In genomic region chr10:130416334-130416950, GRCh38 we compare ENCODE assay signal across 25 cellular contexts.
"Had no signal": no experiment of that assay in that cellular context is flagged by ENCODE, and none has a peak within 500 bp of the region (broad histone marks: within the 10 kb centered on the region; RNA-seq: fewer than 3 reads in every experiment).

No MANE protein-coding gene starts in this region.

- H3K36me3 ChIP-seq: esophagus squamous epithelium, heart right ventricle, WERI-Rb-1 had no signal

- H3K4me3 Mint-ChIP-seq: activated T-helper 1 cell treated with anti-CD3 and anti-CD28 coated beads, Interleukin-12 subunit alpha, Interleukin-12 subunit beta, Interleukin-2, Interleukin-4 antibody, amounts not matched to agents 30 ng/mL and 10 ng/mL and 1 ng/mL, durations not matched to agents 14 hours and 24 hours and 36 hours; dendritic cell treated with granulocyte-macrophage colony-stimulating factor and Interleukin-4, amounts not matched to agents 40 ng/mL and 50 ng/mL, for 4 days; neural crest cell; stimulated activated naive CD8-positive, alpha-beta T cell treated with anti-CD3 and anti-CD28 coated beads, Interleukin-15, amount 100 ng/mL, for 72 hours had no signal

- H3K4me1 Mint-ChIP-seq: stimulated activated naive CD8-positive, alpha-beta T cell treated with anti-CD3 and anti-CD28 coated beads, Interleukin-15, amount 100 ng/mL, for 72 hours had no signal

- H3K27me3 ChIP-seq: esophagus squamous epithelium had no signal

- H3K4me3 ChIP-seq: esophagus squamous epithelium, heart right ventricle had no signal

- DNase-seq: activated CD4-positive, alpha-beta T cell treated with anti-CD3 and anti-CD28 coated beads for 48 hours; activated CD4-positive, alpha-beta T cell treated with anti-CD3 and anti-CD28 coated beads, Interleukin-2, amount 50 U/mL, for 48 hours; activated CD8-positive, alpha-beta memory T cell treated with anti-CD3 and anti-CD28 coated beads for 24 hours; activated gamma-delta T cell treated with Interleukin-2 at 50 U/mL for 16 hours; activated naive CD4-positive, alpha-beta T cell treated with anti-CD3 and anti-CD28 coated beads, Interleukin-2, amount 50 U/mL, for 16 hours; activated T-cell treated with anti-CD3 and anti-CD28 coated beads, Interleukin-2, amount 50 U/mL, for 1 hour; amniotic stem cell; central memory CD4-positive, alpha-beta T cell; esophagus squamous epithelium; foreskin melanocyte; heart right ventricle; left ventricle myocardium superior; occipital lobe; right cardiac atrium; stimulated activated CD4-positive, alpha-beta T cell treated with anti-CD3 and anti-CD28 coated beads, Interleukin-12 subunit alpha, Interleukin-12 subunit beta, amount 100 ng/mL, for 4 hours; stimulated activated CD4-positive, alpha-beta T cell treated with anti-CD3 and anti-CD28 coated beads, Interleukin-4, amount 100 ng/mL, for 1 hour; stimulated activated naive CD8-positive, alpha-beta T cell treated with anti-CD3 and anti-CD28 coated beads, Interleukin-15, amount 100 ng/mL, for 72 hours; substantia nigra; WERI-Rb-1 had no signal

- H3K9me3 Mint-ChIP-seq: activated T-helper 1 cell treated with anti-CD3 and anti-CD28 coated beads, Interleukin-12 subunit alpha, Interleukin-12 subunit beta, Interleukin-2, Interleukin-4 antibody, amounts not matched to agents 30 ng/mL and 10 ng/mL and 1 ng/mL, durations not matched to agents 14 hours and 24 hours and 36 hours; dendritic cell treated with granulocyte-macrophage colony-stimulating factor and Interleukin-4, amounts not matched to agents 40 ng/mL and 50 ng/mL, for 4 days; neural crest cell had no signal

- ATAC-seq: activated CD4-positive, CD25-positive, alpha-beta regulatory T cell treated with anti-CD3 and anti-CD28 coated beads, Interleukin-2, amount 50 U/mL, for 24 hours; heart right ventricle; left ventricle myocardium superior; right cardiac atrium; stimulated activated naive CD8-positive, alpha-beta T cell treated with anti-CD3 and anti-CD28 coated beads, Interleukin-15, amount 100 ng/mL, for 72 hours had no signal

- H3K27ac Mint-ChIP-seq: activated T-helper 1 cell treated with anti-CD3 and anti-CD28 coated beads, Interleukin-12 subunit alpha, Interleukin-12 subunit beta, Interleukin-2, Interleukin-4 antibody, amounts not matched to agents 30 ng/mL and 10 ng/mL and 1 ng/mL, durations not matched to agents 14 hours and 24 hours and 36 hours; dendritic cell treated with granulocyte-macrophage colony-stimulating factor and Interleukin-4, amounts not matched to agents 40 ng/mL and 50 ng/mL, for 4 days had no signal

- H3K27ac ChIP-seq: epithelial cell of prostate, esophagus squamous epithelium, heart right ventricle, WERI-Rb-1 had no signal

- H3K4me1 ChIP-seq: esophagus squamous epithelium, heart right ventricle had no signal

- FAIRE-seq: astrocyte had no signal

- H3K9me3 ChIP-seq: esophagus squamous epithelium had no signal
